Comparison of ENCODE assay signal across 8 cellular contexts in genomic region chr2:27133905-27134780, GRCh38. TPM values are rescaled to one million over a fixed set of nuclear protein-coding genes. Genes with fewer than 3 reads are reported as not detected.
A peak's percentile ranks its signal among the peaks of the same experiment; 100 is the strongest.
DNase-seq lines count a peak whose midpoint lies in the region; ATAC-seq, FAIRE-seq and TF ChIP-seq lines count a peak whose summit lies in the region.

A gene with protein sequence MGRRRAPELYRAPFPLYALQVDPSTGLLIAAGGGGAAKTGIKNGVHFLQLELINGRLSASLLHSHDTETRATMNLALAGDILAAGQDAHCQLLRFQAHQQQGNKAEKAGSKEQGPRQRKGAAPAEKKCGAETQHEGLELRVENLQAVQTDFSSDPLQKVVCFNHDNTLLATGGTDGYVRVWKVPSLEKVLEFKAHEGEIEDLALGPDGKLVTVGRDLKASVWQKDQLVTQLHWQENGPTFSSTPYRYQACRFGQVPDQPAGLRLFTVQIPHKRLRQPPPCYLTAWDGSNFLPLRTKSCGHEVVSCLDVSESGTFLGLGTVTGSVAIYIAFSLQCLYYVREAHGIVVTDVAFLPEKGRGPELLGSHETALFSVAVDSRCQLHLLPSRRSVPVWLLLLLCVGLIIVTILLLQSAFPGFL (minus strand): TSS chr2:27134636. CDS start chr2:27134421, 215 bp downstream.

- TF ChIP-seq CTCF in WI38 (IDR thresholded peaks at IDR 0.05; ENCODE audit: low read depth, low read length) (0 out of 2 replicates have a peak, but pooled peaks have one; percentile 4), bronchial epithelial cell (IDR thresholded peaks at IDR 0.05; ENCODE audit: insufficient read depth, low read length, severe bottlenecking) (no peak)

- peaks cover 2% of the 10 kb centered on the region for H3K27me3 ChIP-seq in bronchial epithelial cell (ENCODE audit: control insufficient read depth, insufficient read depth, low read length)

- no peak for FAIRE-seq in bronchial epithelial cell (lab: Jason Lieb, UNC)

- H3K4me3 ChIP-seq in WI38 (ENCODE audit: low read depth, low read length) (peak within 1 kb of the TSS; percentile 94), bronchial epithelial cell (ENCODE audit: low read depth, low read length) (peak within 1 kb of the TSS; percentile 88)

- in situ Hi-C loops in ACHN (cut with HindIII; ENCODE audit: low pct_ligation_motif_present, low pct_unique_long_range_greater_than_20kb, low sequenced_read_pairs): no loop called here

- peak; percentile 62 for ATAC-seq in GM18873 (IDR thresholded peaks at IDR 0.05; ENCODE audit: low FRiP score, unreplicated experiment)
- peak; percentile 72 for ATAC-seq in HG03139 (IDR thresholded peaks at IDR 0.05; ENCODE audit: unreplicated experiment)

- peak; percentile 97 for DNase-seq in ACHN
- peak; percentile 96 for DNase-seq in NCI-H2227 treated with DMSO at 0.1 percent for 48 hours (lab: John Stamatoyannopoulos, UW)
- DNase-seq in bronchial epithelial cell (ENCODE audit: low read depth): peak; percentile 89
- DNase-seq in iPS-NIHi7 (ENCODE audit: extremely low spot score): peak; percentile 100
- DNase-seq in smooth muscle cell of the brain vasculature (ENCODE audit: low read depth, low spot score): peak; percentile 90

- H3K36me3 ChIP-seq in bronchial epithelial cell (ENCODE audit: control insufficient read depth, insufficient read depth, low read length): peaks cover 14% of the 10 kb centered on the region

RNA-seq across cellular contexts. Expression of the gene that starts here (rescaled TPM):
- 46.1 and 69.3 TPM in 2 replicates for total RNA-seq in bronchial epithelial cell

Comparison
In these comparisons a context has a peak if more than half of its experiments do, and no peak if none do; other contexts are left out.
1. Peak in every context shown above with its lines: DNase-seq, ATAC-seq and H3K4me3 ChIP-seq.